Comparison of ENCODE assay signal across 7 cellular contexts in genomic region chr2:82128051-82128450, GRCh38.
"Had no signal": no experiment of that assay in that cellular context is flagged by ENCODE, and none has a peak within 500 bp of the region (broad histone marks: within the 10 kb centered on the region; RNA-seq: fewer than 3 reads in every experiment).

No MANE protein-coding gene starts in this region.

- DNase-seq: GDM1, GF-D8 had no signal

- FAIRE-seq: G401.6, GM12891, GM12892, GM18507, GM19239 had no signal
